In the genomic region with DNA sequence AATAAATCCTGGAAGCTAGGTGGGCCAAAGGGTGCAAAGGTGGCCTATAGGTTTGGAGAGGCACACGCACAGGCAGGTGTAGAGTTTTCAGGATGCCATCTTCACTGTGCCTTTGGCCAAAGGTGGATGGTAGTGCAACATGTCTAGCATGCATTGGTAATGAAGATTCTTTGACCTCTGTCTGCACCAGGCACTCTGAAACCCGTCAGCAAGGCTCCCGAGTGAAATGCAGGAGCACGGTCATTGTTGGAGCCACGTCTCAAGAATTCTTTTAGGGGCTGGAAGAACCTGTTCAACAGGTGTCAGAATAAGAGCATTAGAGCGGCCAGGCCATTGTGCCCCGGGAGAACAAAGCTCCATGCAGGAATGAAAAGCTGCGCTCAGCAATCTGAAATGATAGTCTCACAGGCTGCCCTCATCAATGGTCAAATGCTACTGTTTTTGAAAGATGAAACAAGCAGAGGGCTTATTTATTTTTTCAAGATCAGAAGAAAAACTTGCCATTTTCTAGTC, we compare ENCODE assay signal across 1 cellular context.
TF ChIP-seq lines count a peak whose summit lies in the region.

No MANE protein-coding gene starts in this region.

TF ChIP-seq in GM23338, 12 proteins besides CTCF, POLR2A, EP300 and RAD21 (continued from another document):
- TF ChIP-seq, protein P1, sequence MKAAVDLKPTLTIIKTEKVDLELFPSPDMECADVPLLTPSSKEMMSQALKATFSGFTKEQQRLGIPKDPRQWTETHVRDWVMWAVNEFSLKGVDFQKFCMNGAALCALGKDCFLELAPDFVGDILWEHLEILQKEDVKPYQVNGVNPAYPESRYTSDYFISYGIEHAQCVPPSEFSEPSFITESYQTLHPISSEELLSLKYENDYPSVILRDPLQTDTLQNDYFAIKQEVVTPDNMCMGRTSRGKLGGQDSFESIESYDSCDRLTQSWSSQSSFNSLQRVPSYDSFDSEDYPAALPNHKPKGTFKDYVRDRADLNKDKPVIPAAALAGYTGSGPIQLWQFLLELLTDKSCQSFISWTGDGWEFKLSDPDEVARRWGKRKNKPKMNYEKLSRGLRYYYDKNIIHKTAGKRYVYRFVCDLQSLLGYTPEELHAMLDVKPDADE (IDR thresholded peaks at IDR 0.05): no peak
- TF ChIP-seq ZNF114 (CRISPR knock-in tag; IDR thresholded peaks at IDR 0.05) (no peak), EZH2phosphoT487 (IDR thresholded peaks at IDR 0.05; ENCODE audit: unreplicated experiment) (no peak), JUNB (IDR thresholded peaks at IDR 0.05; ENCODE audit: unreplicated experiment) (no peak)
